In genomic region chr5:483011-483410, GRCh38 we compare ENCODE assay signal across 24 cellular contexts.
"Had no signal": no experiment of that assay in that cellular context is flagged by ENCODE, and none has a peak within 500 bp of the region (broad histone marks: within the 10 kb centered on the region; RNA-seq: fewer than 3 reads in every experiment).

No MANE protein-coding gene starts in this region.

- H3K9ac ChIP-seq: neural progenitor cell had no signal

- H2AFZ ChIP-seq: neural progenitor cell had no signal

- H3K4me2 ChIP-seq: neural progenitor cell had no signal

- DNase-seq: natural killer cell; nucleus accumbens; right lobe of liver; sigmoid colon; small intestine; stimulated activated CD4-positive, alpha-beta T cell treated with anti-CD3 and anti-CD28 coated beads, Interleukin-15, amount 100 ng/mL, for 24 hours; stimulated activated CD4-positive, alpha-beta T cell treated with anti-CD3 and anti-CD28 coated beads, Interleukin-2, amount 100 ng/mL, for 24 hours; stimulated activated CD4-positive, alpha-beta T cell treated with anti-CD3 and anti-CD28 coated beads, Interleukin-2, amount 100 ng/mL, for 48 hours; stimulated activated CD4-positive, alpha-beta T cell treated with anti-CD3 and anti-CD28 coated beads, Interleukin-4, amount 100 ng/mL, for 24 hours; stimulated activated naive CD4-positive, alpha-beta T cell; stimulated activated naive CD8-positive, alpha-beta T cell treated with anti-CD3 and anti-CD28 coated beads, Interleukin-15, amount 100 ng/mL, for 72 hours; stimulated activated naive CD8-positive, alpha-beta T cell treated with anti-CD3 and anti-CD28 coated beads, Interleukin-15, Interleukin-2, amounts not matched to agents 100 U/mL and 50 U/mL, for 24 hours; substantia nigra; testis; tibial artery; transverse colon; upper lobe of right lung; uterus had no signal

- H3K4me3 ChIP-seq: neural progenitor cell, pancreas, prostate gland, right atrium auricular region, right lobe of liver, sigmoid colon, suprapubic skin, testis, tibial artery, transverse colon, upper lobe of right lung, uterus had no signal

- H3K36me3 ChIP-seq: neural progenitor cell, neutrophil, pancreas, prostate gland, right atrium auricular region, right lobe of liver, sigmoid colon, suprapubic skin, tibial artery, transverse colon, upper lobe of right lung, uterus had no signal

- H3K4me1 ChIP-seq: neural progenitor cell, pancreas, prostate gland, right lobe of liver, sigmoid colon, testis, tibial artery, transverse colon, uterus had no signal

- ATAC-seq: pancreas; right lobe of liver; stimulated activated naive CD8-positive, alpha-beta T cell treated with anti-CD3 and anti-CD28 coated beads, Interleukin-15, amount 100 ng/mL, for 72 hours; stimulated activated naive CD8-positive, alpha-beta T cell treated with anti-CD3 and anti-CD28 coated beads, Interleukin-15, Interleukin-2, amounts not matched to agents 100 U/mL and 50 U/mL, for 24 hours; upper lobe of right lung had no signal

- H3K27ac ChIP-seq: neural progenitor cell, neutrophil, pancreas, prostate gland, right atrium auricular region, right lobe of liver, sigmoid colon, suprapubic skin, testis, tibial artery, transverse colon, upper lobe of right lung, uterus had no signal

- H3K9me3 ChIP-seq: neutrophil, pancreas, prostate gland, right atrium auricular region, right lobe of liver, sigmoid colon, suprapubic skin, testis, tibial artery, transverse colon, upper lobe of right lung, uterus had no signal

- H3K27me3 ChIP-seq: right lobe of liver, testis had no signal
